ENCODE assay signal across 19 cellular contexts in genomic region chr7:128073671-128074070, GRCh38. TPM values are rescaled to one million over a fixed set of nuclear protein-coding genes. Genes with fewer than 3 reads are reported as not detected.
A peak's percentile ranks its signal among the peaks of the same experiment; 100 is the strongest.
DNase-seq lines count a peak whose midpoint lies in the region; ATAC-seq lines count a peak whose summit lies in the region.
"Had no signal": no experiment of that assay in that cellular context is flagged by ENCODE, and none has a peak within 500 bp of the region (broad histone marks: within the 10 kb centered on the region; RNA-seq: fewer than 3 reads in every experiment).

No MANE protein-coding gene starts in this region.

- H3K4me3 ChIP-seq in BLaER1 (no peak overlapping the region), neuronal stem cell (ENCODE audit: low read length in 2 of 2) (no peak overlapping the region)
- H3K4me3 ChIP-seq: A549, K562 had no signal

- H3K27me3 ChIP-seq in BLaER1, result no peaks in the 10 kb centered on the region
- H3K27me3 ChIP-seq in neuronal stem cell (ENCODE audit: control insufficient read depth in 3 of 3, insufficient read depth in 3 of 3, low read depth in 1 of 3, low read length in 3 of 3), result no peaks in the 10 kb centered on the region

- no peak overlapping the region for H4K91ac ChIP-seq in neuronal stem cell (ENCODE audit: low read depth, low read length, poor library complexity)

- H3K79me1 ChIP-seq in neuronal stem cell (ENCODE audit: low read depth, low read length), result no peaks in the 10 kb centered on the region

- H3K9ac ChIP-seq in BLaER1, result peak overlapping the region; percentile 47; the same call in 1 of the 2 replicates
- H3K9ac ChIP-seq in neuronal stem cell (ENCODE audit: low read depth, low read length, poor library complexity), result no peak overlapping the region

- DNase-seq in HT1080 (ENCODE audit: low read depth) (peak; percentile 42), neuronal stem cell (ENCODE audit: low spot score) (no peak), AML-193 (lab: John Stamatoyannopoulos, UW) (no peak), NCI-H748 (lab: John Stamatoyannopoulos, UW; ENCODE audit: unreplicated experiment) (no peak)
- DNase-seq: C1 segment of cervical spinal cord; CD4-positive, CD25-positive, alpha-beta regulatory T cell; CD8-positive, alpha-beta memory T cell; COR-L47; DMS 273 treated with DMSO at 0.1 percent for 48 hours; GDM1; H9; IMR-90 had no signal

- H2AK5ac ChIP-seq in neuronal stem cell (ENCODE audit: low read depth, low read length), result peak overlapping the region; percentile 43

- H3K9me3 Mint-ChIP-seq in stimulated activated memory B cell treated with anti-CD40 and anti-IgM and Interleukin-4, amounts not matched to agents 10 μg/mL and 1 μg/mL and 100 μg/mL, for 72 hours, result no peaks in the 10 kb centered on the region
- H3K9me3 Mint-ChIP-seq: CD4-positive, CD25-positive, alpha-beta regulatory T cell; CD8-positive, alpha-beta memory T cell; H9 had no signal

- H2AFZ ChIP-seq in neuronal stem cell (ENCODE audit: low read length), result no peak overlapping the region

- H3K36me3 ChIP-seq in BLaER1 (peaks cover 43% of the 10 kb centered on the region), neuronal stem cell (replicated peaks in 1 of 2; ENCODE audit: control insufficient read depth in 2 of 2, insufficient read depth in 2 of 2, low read length in 2 of 2) (peaks cover 3 to 28% of the 10 kb centered on the region in 2 donors)

- H3K4me2 ChIP-seq in BLaER1 (peak overlapping the region; percentile 81), neuronal stem cell (ENCODE audit: insufficient read depth, low read length, poor library complexity, severe bottlenecking) (no peak overlapping the region)
- H3K4me2 ChIP-seq: A549 had no signal

- no peaks in the 10 kb centered on the region for H3K27me3 Mint-ChIP-seq in stimulated activated memory B cell treated with anti-CD40 and anti-IgM and Interleukin-4, amounts not matched to agents 10 μg/mL and 1 μg/mL and 100 μg/mL, for 72 hours
- H3K27me3 Mint-ChIP-seq: CD4-positive, CD25-positive, alpha-beta regulatory T cell had no signal

- H2BK5ac ChIP-seq in neuronal stem cell (ENCODE audit: low read length), result no peak overlapping the region

- H3K27ac ChIP-seq in BLaER1, result peak overlapping the region; percentile 52; the same call in 1 of the 2 replicates
- no peak overlapping the region for H3K27ac ChIP-seq in neuronal stem cell (replicated peaks; ENCODE audit: low read length)
- H3K27ac ChIP-seq: 22Rv1, A549 had no signal

- no peak overlapping the region for H2BK12ac ChIP-seq in neuronal stem cell (ENCODE audit: low read length)

- H3K14ac ChIP-seq in neuronal stem cell (ENCODE audit: low read length), result no peak overlapping the region

- H4K8ac ChIP-seq in neuronal stem cell (ENCODE audit: low read depth, low read length), result no peak overlapping the region

- H3K4ac ChIP-seq in neuronal stem cell (ENCODE audit: low read length), result no peak overlapping the region

- ATAC-seq in stimulated activated memory B cell treated with anti-CD40 and anti-IgM and Interleukin-4, amounts not matched to agents 10 μg/mL and 1 μg/mL and 100 μg/mL, for 72 hours, result no peak
- no peak for ATAC-seq in GM21717 (IDR thresholded peaks at IDR 0.05; ENCODE audit: unreplicated experiment)
- ATAC-seq: A549, K562 had no signal

- H3K4me1 Mint-ChIP-seq in stimulated activated memory B cell treated with anti-CD40 and anti-IgM and Interleukin-4, amounts not matched to agents 10 μg/mL and 1 μg/mL and 100 μg/mL, for 72 hours, result no peaks in the 10 kb centered on the region

- H2BK120ac ChIP-seq in neuronal stem cell (ENCODE audit: low read depth, low read length), result no peak overlapping the region

- H3K4me1 ChIP-seq in BLaER1, result peaks cover 58% of the 10 kb centered on the region
- H3K4me1 ChIP-seq in neuronal stem cell (ENCODE audit: control insufficient read depth in 2 of 2, insufficient read depth in 1 of 2, low read depth in 1 of 2, low read length in 2 of 2), result peaks cover 0 to 21% of the 10 kb centered on the region in 2 donors
- H3K4me1 ChIP-seq: A549 had no signal

- no peak overlapping the region for H3K18ac ChIP-seq in neuronal stem cell (ENCODE audit: low read length)

- peaks cover 33% of the 10 kb centered on the region for H4K20me1 ChIP-seq in BLaER1

- WGBS in neuronal stem cell (ENCODE audit: extremely low coverage in 2 of 2, insufficient read length in 2 of 2, insufficient replicate concordance in 1 of 2), 2 donors, result no CpG with 5 or more reads among the region's 10 CpGs

- peaks cover 30% of the 10 kb centered on the region for H3K36me3 Mint-ChIP-seq in stimulated activated memory B cell treated with anti-CD40 and anti-IgM and Interleukin-4, amounts not matched to agents 10 μg/mL and 1 μg/mL and 100 μg/mL, for 72 hours

- no peaks in the 10 kb centered on the region for H3K9me3 ChIP-seq in BLaER1
- H3K9me3 ChIP-seq in neuronal stem cell (replicated peaks in 1 of 2; ENCODE audit: control insufficient read depth in 2 of 2, insufficient read depth in 1 of 2, low read depth in 1 of 2, low read length in 2 of 2), result no peaks in the 10 kb centered on the region
- H3K9me3 ChIP-seq: A549 had no signal

- no peak overlapping the region for H2BK15ac ChIP-seq in neuronal stem cell (ENCODE audit: low read length)

- peak overlapping the region; percentile 11 for H3K27ac Mint-ChIP-seq in stimulated activated memory B cell treated with anti-CD40 and anti-IgM and Interleukin-4, amounts not matched to agents 10 μg/mL and 1 μg/mL and 100 μg/mL, for 72 hours

- H3K4me3 Mint-ChIP-seq in stimulated activated memory B cell treated with anti-CD40 and anti-IgM and Interleukin-4, amounts not matched to agents 10 μg/mL and 1 μg/mL and 100 μg/mL, for 72 hours, result no peak overlapping the region
- H3K4me3 Mint-ChIP-seq: CD4-positive, CD25-positive, alpha-beta regulatory T cell; CD8-positive, alpha-beta memory T cell; H9 had no signal

- H3K23ac ChIP-seq in neuronal stem cell (ENCODE audit: low read depth, low read length, poor library complexity), result no peak overlapping the region

RNA-seq across cellular contexts. Expression of gene LRRC4, which starts 42.4 kb away (rescaled TPM):
- total RNA-seq in HT1080 (2014; rRNA removed; shearing (Covaris generic)), result not detected in 2 replicates
- not detected in 2 replicates for polyA plus RNA-seq in HT1080 (2015; cell fraction: cytosol; rRNA removed)
- not detected in 2 replicates for polyA plus RNA-seq in HT1080 (2015; cell fraction: nucleus; rRNA removed)
- polyA plus RNA-seq in neuronal stem cell (2013, experiment 1 of 2), result 50.0 TPM
- polyA plus RNA-seq in neuronal stem cell (2013, experiment 2 of 2), result 47.3 TPM
- total RNA-seq: CD4-positive, CD25-positive, alpha-beta regulatory T cell; HT-29; K562 had no signal
- polyA plus RNA-seq: A549; CD8-positive, alpha-beta memory T cell had no signal
